ENCODE assay signal across 8 cellular contexts in genomic region chr4:57110635-57111546, GRCh38. TPM values are rescaled to one million over a fixed set of nuclear protein-coding genes. Genes with fewer than 3 reads are reported as not detected.
DNase-seq lines count a peak whose midpoint lies in the region; ATAC-seq, FAIRE-seq and TF ChIP-seq lines count a peak whose summit lies in the region.

No MANE protein-coding gene starts in this region.

- H3K27ac ChIP-seq in endothelial cell of umbilical vein (ENCODE audit: insufficient read depth, low read depth, low read length) (peak overlapping the region; percentile 54), lung (ENCODE audit: low read depth in 1 of 2, low read length in 1 of 2) (peak overlapping the region; percentile 93 to 97)

- ATAC-seq in HG03378 (IDR thresholded peaks at IDR 0.05; ENCODE audit: unreplicated experiment): peak; percentile 73
- peak; percentile 52 for ATAC-seq in lung (ENCODE audit: insufficient read depth, low FRiP score)

- WGBS in lung, 2 donors: 1 to 2% methylated on average over 25 of the region's 25 CpGs

- intact Hi-C loops in endothelial cell of umbilical vein (cut with micrococcal nuclease): loop anchor here (1.0 kb wide), 4 partner anchors 30 to 73 kb away; no protein-coding TSS in a partner anchor

- H3K27ac Mint-ChIP-seq in T-helper 2 cell treated with Interferon-gamma antibody and Interleukin-4, amounts not matched to agents 5 μg/mL and 100 μg/mL, for 36 hours: no peak overlapping the region

- H3K4me2 ChIP-seq in endothelial cell of umbilical vein (ENCODE audit: insufficient read depth, low read length): peak overlapping the region; percentile 68

- no peaks in the 10 kb centered on the region for H4K20me1 ChIP-seq in endothelial cell of umbilical vein (replicated peaks; ENCODE audit: control insufficient read depth, extremely low read depth, insufficient read depth, low read length)

- H3K4me3 ChIP-seq in endothelial cell of umbilical vein (replicated peaks in 1 of 3; ENCODE audit: insufficient read depth in 1 of 3, low read depth in 1 of 3, low read length in 3 of 3) (peak overlapping the region; percentile 20 to 85 (median 52)), lung (peak overlapping the region; percentile 81)

- H3K4me3 Mint-ChIP-seq in T-helper 2 cell treated with Interferon-gamma antibody and Interleukin-4, amounts not matched to agents 5 μg/mL and 100 μg/mL, for 36 hours: peak overlapping the region; percentile 84

- no peaks in the 10 kb centered on the region for H3K9me3 Mint-ChIP-seq in T-helper 2 cell treated with Interferon-gamma antibody and Interleukin-4, amounts not matched to agents 5 μg/mL and 100 μg/mL, for 36 hours

- H3K27me3 Mint-ChIP-seq in T-helper 2 cell treated with Interferon-gamma antibody and Interleukin-4, amounts not matched to agents 5 μg/mL and 100 μg/mL, for 36 hours (ENCODE audit: low read depth): peaks cover 73% of the 10 kb centered on the region

- no peaks in the 10 kb centered on the region for H3K27me3 ChIP-seq in endothelial cell of umbilical vein (ENCODE audit: control insufficient read depth in 2 of 2, insufficient read depth in 2 of 2, low read length in 2 of 2)
- no peaks in the 10 kb centered on the region for H3K27me3 ChIP-seq in lung (ENCODE audit: control insufficient read depth, insufficient read depth)

- dilution Hi-C loops in endothelial cell of umbilical vein (cut with MboI; ENCODE audit: extremely low pct_ligation_motif_present, low sequenced_read_pairs): no loop called here

- H3K9ac ChIP-seq in endothelial cell of umbilical vein (replicated peaks; ENCODE audit: extremely low read depth, insufficient read depth, low read length): peak overlapping the region; percentile 95

- no peak for TF ChIP-seq POLR2A in endothelial cell of umbilical vein (IDR thresholded peaks at IDR 0.05; ENCODE audit: low read depth, low read length)

- POLR2A ChIA-PET in endothelial cell of umbilical vein (lab: Charles Lee): interaction anchor here (0.8 to 1.5 kb wide), 4 partner anchors 8 to 30 kb away, joined by 4 to 7 read pairs (median 5); no protein-coding TSS in a partner anchor

- no peaks in the 10 kb centered on the region for H3K9me3 ChIP-seq in endothelial cell of umbilical vein (replicated peaks; ENCODE audit: control insufficient read depth, insufficient read depth, low read length)
- H3K9me3 ChIP-seq in lung (ENCODE audit: control insufficient read depth in 2 of 2, insufficient read depth in 1 of 2, low read length in 1 of 2): peaks cover 0 to 2% of the 10 kb centered on the region in 2 donors

- peaks cover 21% of the 10 kb centered on the region for H3K4me1 ChIP-seq in endothelial cell of umbilical vein (ENCODE audit: control insufficient read depth, extremely low read depth, insufficient read depth, low read length)
- peaks cover 5 to 12% of the 10 kb centered on the region in 2 donors for H3K4me1 ChIP-seq in lung (ENCODE audit: control insufficient read depth in 2 of 2, insufficient read depth in 2 of 2, low read length in 2 of 2)

- H3K9me1 ChIP-seq in endothelial cell of umbilical vein (replicated peaks; ENCODE audit: control insufficient read depth, extremely low read depth, insufficient read depth, low read length): no peaks in the 10 kb centered on the region

- BruUV-seq in endothelial cell of umbilical vein (replicated peaks; lab: Mats Ljungman, UMichigan): TSS peak; percentile 64

- peak; percentile 5 for DNase-seq in stimulated activated CD4-positive, alpha-beta T cell treated with anti-CD3 and anti-CD28 coated beads, Interleukin-15, amount 100 ng/mL, for 24 hours
- DNase-seq in stimulated activated CD4-positive, alpha-beta T cell treated with anti-CD3 and anti-CD28 coated beads, Interleukin-4, amount 100 ng/mL, for 4 hours: no peak
- DNase-seq in T-helper 2 cell treated with Interferon-gamma antibody and Interleukin-4, amounts not matched to agents 5 μg/mL and 100 μg/mL, for 36 hours (ENCODE audit: low spot score): peak; percentile 5
- peak; percentile 82 for DNase-seq in endothelial cell of umbilical vein (ENCODE audit: low read depth, low spot score)
- peak; percentile 58 for DNase-seq in lung (ENCODE audit: low spot score)
- peak; percentile 50 for DNase-seq in superior temporal gyrus (ENCODE audit: extremely low spot score)
- DNase-seq in NCI-H446 treated with DMSO at 0.1 percent for 48 hours (lab: John Stamatoyannopoulos, UW): no peak

- TF ChIP-seq CTCF in endothelial cell of umbilical vein (IDR thresholded peaks at IDR 0.05; ENCODE audit: extremely low read depth in 1 of 2, insufficient read depth in 1 of 2, low read depth in 1 of 2, low read length in 2 of 2) (no peak), lung (IDR thresholded peaks at IDR 0.05; ENCODE audit: control extremely low read depth, extremely low read depth) (no peak)

- peak; percentile 76 for FAIRE-seq in endothelial cell of umbilical vein (lab: Jason Lieb, UNC)

- no peaks in the 10 kb centered on the region for H3K36me3 ChIP-seq in endothelial cell of umbilical vein (ENCODE audit: control insufficient read depth in 2 of 2, extremely low read depth in 1 of 2, insufficient read depth in 2 of 2, low read length in 2 of 2)
- H3K36me3 ChIP-seq in lung (ENCODE audit: control insufficient read depth in 2 of 2, insufficient read depth in 2 of 2, low read length in 2 of 2): no peaks in the 10 kb centered on the region

- H3K36me3 Mint-ChIP-seq in T-helper 2 cell treated with Interferon-gamma antibody and Interleukin-4, amounts not matched to agents 5 μg/mL and 100 μg/mL, for 36 hours (ENCODE audit: low read depth): no peaks in the 10 kb centered on the region

- H3K79me2 ChIP-seq in endothelial cell of umbilical vein (ENCODE audit: control insufficient read depth, insufficient read depth, low read length): peaks cover 40% of the 10 kb centered on the region

- H2AFZ ChIP-seq in endothelial cell of umbilical vein (ENCODE audit: low read depth, low read length): peak overlapping the region; percentile 69

- CTCF ChIA-PET in endothelial cell of umbilical vein (lab: Charles Lee): interaction anchor here (0.8 to 1.7 kb wide), 10 partner anchors 9 to 73 kb away, joined by 3 to 12 read pairs (median 4); no protein-coding TSS in a partner anchor

- peaks cover 10% of the 10 kb centered on the region for H3K4me1 Mint-ChIP-seq in T-helper 2 cell treated with Interferon-gamma antibody and Interleukin-4, amounts not matched to agents 5 μg/mL and 100 μg/mL, for 36 hours (ENCODE audit: low read depth)

TF ChIP-seq in endothelial cell of umbilical vein, 7 proteins besides CTCF, POLR2A, EP300 and RAD21:
- TF ChIP-seq GATA2 (IDR thresholded peaks at IDR 0.05; ENCODE audit: insufficient read depth, insufficient read length, low read depth, low read length) (no peak), FOS (IDR thresholded peaks at IDR 0.05; ENCODE audit: borderline replicate concordance, insufficient read depth, low read length) (no peak), MYC (IDR thresholded peaks at IDR 0.05; ENCODE audit: low read depth, low read length) (no peak)

RNA-seq across cellular contexts. Expression of gene IGFBP7, which starts 0.7 kb away (rescaled TPM):
- total RNA-seq in endothelial cell of umbilical vein (377 and 526 TPM in 2 replicates), lung (100 to 1,000 TPM; 212 to 398 TPM)
- polyA plus RNA-seq in endothelial cell of umbilical vein (770 and 1,004 TPM in 2 replicates), lung (100 to 1,000 TPM; 400 to 517 TPM)
- polyA plus RNA-seq in endothelial cell of umbilical vein (2011; cell fraction: cytosol; rRNA removed): 668 and 889 TPM in 2 replicates
- polyA plus RNA-seq in endothelial cell of umbilical vein (2011; cell fraction: nucleus; rRNA removed): 359 and 408 TPM in 2 replicates
- polyA plus RNA-seq in endothelial cell of umbilical vein (2012): 431 and 488 TPM in 2 replicates
- 262 and 334 TPM in 2 replicates for polyA minus RNA-seq in endothelial cell of umbilical vein
- 3.2 TPM for polyA minus RNA-seq in endothelial cell of umbilical vein (2011; cell fraction: cytosol; rRNA and poly(A)+ RNA removed)
- polyA minus RNA-seq in endothelial cell of umbilical vein (2011; cell fraction: nucleus; rRNA and poly(A)+ RNA removed): 73.2 and 129 TPM in 2 replicates

Comparison
In these comparisons a context has a peak if more than half of its experiments do, and no peak if none do; other contexts are left out.
1. DNase-seq: peak in stimulated activated CD4-positive, alpha-beta T cell treated with anti-CD3 and anti-CD28 coated beads, Interleukin-15, amount 100 ng/mL, for 24 hours (single experiment), T-helper 2 cell treated with Interferon-gamma antibody and Interleukin-4, amounts not matched to agents 5 μg/mL and 100 μg/mL, for 36 hours (single experiment), endothelial cell of umbilical vein (single experiment), lung (single experiment) and superior temporal gyrus (single experiment); none in stimulated activated CD4-positive, alpha-beta T cell treated with anti-CD3 and anti-CD28 coated beads, Interleukin-4, amount 100 ng/mL, for 4 hours (0 of 2) and NCI-H446 treated with DMSO at 0.1 percent for 48 hours (single experiment).